Comparison of ENCODE assay signal across 19 cellular contexts in the genomic region with DNA sequence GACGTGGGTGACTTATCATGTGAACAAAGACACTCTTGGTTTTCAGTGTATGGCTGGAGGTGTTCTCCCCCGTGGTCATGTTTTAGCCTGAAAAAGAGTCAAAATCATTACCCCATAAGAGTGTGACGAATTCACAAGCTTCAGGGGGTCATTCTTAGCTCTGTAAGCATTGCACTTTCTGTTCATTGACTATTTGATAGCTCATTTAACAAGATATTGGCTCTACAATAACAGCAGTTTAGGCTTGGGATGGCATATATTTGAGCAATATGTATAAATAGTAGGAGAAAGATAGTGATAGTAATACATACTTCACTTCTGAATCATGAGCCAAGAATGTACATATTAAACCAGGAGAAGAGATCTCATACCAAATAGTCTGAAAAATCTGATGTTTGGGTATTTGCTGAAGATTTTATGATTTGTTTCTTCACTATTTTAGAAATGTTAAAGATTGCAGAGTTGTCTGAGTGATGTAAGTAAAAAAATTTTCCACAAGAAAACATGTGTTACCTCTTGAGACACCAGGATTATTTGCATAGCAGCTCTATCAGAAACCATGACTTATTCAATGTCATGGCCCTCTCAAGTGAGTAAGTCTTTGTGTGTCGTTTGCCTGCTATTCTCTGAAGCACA.
DNase-seq lines count a peak whose midpoint lies in the region; ATAC-seq and TF ChIP-seq lines count a peak whose summit lies in the region.
"Had no signal": no experiment of that assay in that cellular context is flagged by ENCODE, and none has a peak within 500 bp of the region (broad histone marks: within the 10 kb centered on the region; RNA-seq: fewer than 3 reads in every experiment).

No MANE protein-coding gene starts in this region.

- H3K9me3 ChIP-seq in PC-3 (ENCODE audit: low read length), result no peaks in the 10 kb centered on the region

- DNase-seq in COLO829 (ENCODE audit: low spot score), result peak; percentile 11
- DNase-seq in PC-3, result peak; percentile 75
- peak; percentile 62 for DNase-seq in dedifferentiated amniotic fluid mesenchymal stem cell (ENCODE audit: extremely low spot score)
- DNase-seq in non-pigmented ciliary epithelial cell (ENCODE audit: low read depth), result peak; percentile 61
- DNase-seq in NAMALWA (ENCODE audit: low spot score), result no peak
- no peak for DNase-seq in mesothelial cell of epicardium (ENCODE audit: low spot score in 2 of 2, unreplicated experiment in 2 of 2)
- DNase-seq: activated CD8-positive, alpha-beta memory T cell treated with anti-CD3 and anti-CD28 coated beads, Interleukin-2, amount 50 U/mL, for 4 hours; activated naive CD8-positive, alpha-beta T cell treated with anti-CD3 and anti-CD28 coated beads for 36 hours; CD8-positive, alpha-beta memory T cell; NCI-H345; retina; stimulated activated CD4-positive, alpha-beta T cell treated with anti-CD3 and anti-CD28 coated beads, Interleukin-4, amount 100 ng/mL, for 24 hours; stimulated activated naive B cell treated with anti-CD40 and anti-IgM and Interleukin-4, amounts not matched to agents 10 μg/mL and 1 μg/mL and 100 μg/mL, for 72 hours; T-cell had no signal

- no peaks in the 10 kb centered on the region for H3K36me3 Mint-ChIP-seq in mesothelial cell of epicardium
- H3K36me3 Mint-ChIP-seq: activated naive CD8-positive, alpha-beta T cell treated with anti-CD3 and anti-CD28 coated beads for 36 hours; CD8-positive, alpha-beta memory T cell; stimulated activated naive B cell treated with anti-CD40 and anti-IgM and Interleukin-4, amounts not matched to agents 10 μg/mL and 1 μg/mL and 100 μg/mL, for 72 hours; T-cell had no signal

- H3K9me3 Mint-ChIP-seq in mesothelial cell of epicardium, result peaks cover 9% of the 10 kb centered on the region
- H3K9me3 Mint-ChIP-seq: activated naive CD8-positive, alpha-beta T cell treated with anti-CD3 and anti-CD28 coated beads for 36 hours had no signal

- H3K27me3 ChIP-seq in PC-3 (ENCODE audit: low read length), result no peaks in the 10 kb centered on the region
- H3K27me3 ChIP-seq: foreskin keratinocyte had no signal

- H3K79me2 ChIP-seq in PC-3 (ENCODE audit: low read length), result no peaks in the 10 kb centered on the region

- H4K20me1 ChIP-seq in PC-3 (ENCODE audit: low read length), result no peaks in the 10 kb centered on the region

- H3K9ac ChIP-seq in PC-3 (ENCODE audit: low read length), result no peak overlapping the region

- peak overlapping the region; percentile 16; the same call in 1 of the 2 replicates for H3K4me3 ChIP-seq in PC-3 (ENCODE audit: low read length)
- H3K4me3 ChIP-seq: coronary artery had no signal

- no peaks in the 10 kb centered on the region for H3K36me3 ChIP-seq in PC-3 (ENCODE audit: low read depth, low read length)

- no peaks in the 10 kb centered on the region for H3K27me3 Mint-ChIP-seq in mesothelial cell of epicardium (ENCODE audit: low read depth)
- H3K27me3 Mint-ChIP-seq: activated naive CD8-positive, alpha-beta T cell treated with anti-CD3 and anti-CD28 coated beads for 36 hours; stimulated activated naive B cell treated with anti-CD40 and anti-IgM and Interleukin-4, amounts not matched to agents 10 μg/mL and 1 μg/mL and 100 μg/mL, for 72 hours; T-cell had no signal

- POLR2A ChIA-PET in PC-3 (lab: Charles Lee; ENCODE audit: unreplicated experiment), result no interaction called here

- H3K4me1 ChIP-seq in PC-3 (ENCODE audit: insufficient read depth, low read length), result peaks cover 21% of the 10 kb centered on the region
- H3K4me1 ChIP-seq: foreskin keratinocyte had no signal

- peak overlapping the region; percentile 44 for H2AFZ ChIP-seq in PC-3 (ENCODE audit: low read length)

- no peak overlapping the region for H3K4me3 Mint-ChIP-seq in mesothelial cell of epicardium
- H3K4me3 Mint-ChIP-seq: activated naive CD8-positive, alpha-beta T cell treated with anti-CD3 and anti-CD28 coated beads for 36 hours; CD8-positive, alpha-beta memory T cell; stimulated activated naive B cell treated with anti-CD40 and anti-IgM and Interleukin-4, amounts not matched to agents 10 μg/mL and 1 μg/mL and 100 μg/mL, for 72 hours; T-cell had no signal

- peaks cover 3% of the 10 kb centered on the region; the same call in 1 of the 2 replicates for H3K9me2 ChIP-seq in PC-3 (replicated peaks; ENCODE audit: low read length)

- peak; percentile 87 for ATAC-seq in PC-3
- ATAC-seq in HG02884 (IDR thresholded peaks at IDR 0.05; ENCODE audit: unreplicated experiment), result no peak
- no peak for ATAC-seq in GM18517 (IDR thresholded peaks at IDR 0.05; ENCODE audit: unreplicated experiment)
- ATAC-seq: activated CD4-positive, CD25-positive, alpha-beta regulatory T cell treated with anti-CD3 and anti-CD28 coated beads, Interleukin-2, amount 50 U/mL, for 24 hours; foreskin keratinocyte; stimulated activated naive B cell treated with anti-CD40 and anti-IgM and Interleukin-4, amounts not matched to agents 10 μg/mL and 1 μg/mL and 100 μg/mL, for 72 hours; T-cell had no signal

- peaks cover 5% of the 10 kb centered on the region for H3K4me1 Mint-ChIP-seq in mesothelial cell of epicardium
- H3K4me1 Mint-ChIP-seq: activated naive CD8-positive, alpha-beta T cell treated with anti-CD3 and anti-CD28 coated beads for 36 hours; CD8-positive, alpha-beta memory T cell; stimulated activated naive B cell treated with anti-CD40 and anti-IgM and Interleukin-4, amounts not matched to agents 10 μg/mL and 1 μg/mL and 100 μg/mL, for 72 hours; T-cell had no signal

- BruUV-seq in PC-3 (replicated peaks; lab: Mats Ljungman, UMichigan), result no TSS peak

- no peak for TF ChIP-seq CTCF in PC-3 (conservative IDR thresholded peaks at IDR 0.05; ENCODE audit: low read depth, low read length)
- TF ChIP-seq CTCF in mesothelial cell of epicardium (IDR thresholded peaks at IDR 0.05; ENCODE audit: unreplicated experiment), result no peak

- H3F3A ChIP-seq in PC-3 (ENCODE audit: low read length, unreplicated experiment), result peaks cover 4% of the 10 kb centered on the region

- intact Hi-C loops in PC-3 (cut with micrococcal nuclease), result loop anchor here (2.0 to 10.0 kb wide), 5 partner anchors 115 to 928 kb away; no protein-coding TSS in a partner anchor

- peak overlapping the region; percentile 61 for H3K4me2 ChIP-seq in PC-3 (ENCODE audit: low read length)

- H3K27ac ChIP-seq in PC-3 (ENCODE audit: low read length), result peak overlapping the region; percentile 46
- H3K27ac ChIP-seq: coronary artery, foreskin keratinocyte had no signal

- H3K27ac Mint-ChIP-seq in mesothelial cell of epicardium, result no peak overlapping the region
- H3K27ac Mint-ChIP-seq: activated naive CD8-positive, alpha-beta T cell treated with anti-CD3 and anti-CD28 coated beads for 36 hours; stimulated activated naive B cell treated with anti-CD40 and anti-IgM and Interleukin-4, amounts not matched to agents 10 μg/mL and 1 μg/mL and 100 μg/mL, for 72 hours; T-cell had no signal

- CTCF ChIA-PET in PC-3 (lab: Charles Lee), result interaction anchor here (0.6 kb wide), 2 partner anchors 91 to 197 kb away, joined by 3 read pairs; no protein-coding TSS in a partner anchor

Comparison
In these comparisons a context has a peak if more than half of its experiments do, and no peak if none do; other contexts are left out.
1. DNase-seq: peak in COLO829 (single experiment), PC-3 (single experiment), dedifferentiated amniotic fluid mesenchymal stem cell (single experiment) and non-pigmented ciliary epithelial cell (single experiment); none in NAMALWA (single experiment) and mesothelial cell of epicardium (0 of 2).